In genomic region chr5:134540747-134541733, GRCh38 we compare ENCODE assay signal across 9 cellular contexts. TPM values are rescaled to one million over a fixed set of nuclear protein-coding genes. Genes with fewer than 3 reads are reported as not detected.
DNase-seq lines count a peak whose midpoint lies in the region; ATAC-seq and TF ChIP-seq lines count a peak whose summit lies in the region.
"Had no signal": no experiment of that assay in that cellular context is flagged by ENCODE, and none has a peak within 500 bp of the region (broad histone marks: within the 10 kb centered on the region; RNA-seq: fewer than 3 reads in every experiment).

No MANE protein-coding gene starts in this region.

- H3K36me3 ChIP-seq in mammary epithelial cell (ENCODE audit: insufficient read depth, low read length): peaks cover 16% of the 10 kb centered on the region

- no peak overlapping the region for H3K27ac ChIP-seq in mammary epithelial cell (ENCODE audit: insufficient read depth, low read depth, low read length)

- intact Hi-C loops in mammary epithelial cell (cut with micrococcal nuclease): no loop called here

- CTCF ChIA-PET in mammary epithelial cell (lab: Charles Lee; ENCODE audit: low non-redundant PET): no interaction called here

- no peak for TF ChIP-seq CTCF in mammary epithelial cell (conservative IDR thresholded peaks at IDR 0.05 in 1 of 2, IDR thresholded peaks at IDR 0.05 in 1 of 2; ENCODE audit: extremely low read depth in 1 of 2, insufficient read depth in 1 of 2, low read depth in 1 of 2, low read length in 2 of 2)

- BruUV-seq in mammary epithelial cell (replicated peaks; lab: Mats Ljungman, UMichigan): no TSS peak

- H3K36me3 Mint-ChIP-seq in activated naive CD8-positive, alpha-beta T cell treated with anti-CD3 and anti-CD28 coated beads, Interleukin-2, amount 10 ng/mL, durations not matched to agents 7 days and 5 days: peaks cover 20% of the 10 kb centered on the region

- no peak overlapping the region for H3K4me3 ChIP-seq in mammary epithelial cell (replicated peaks in 1 of 3; ENCODE audit: insufficient read depth in 1 of 3, low read depth in 2 of 3, low read length in 3 of 3)

- no peak overlapping the region for H3K4me3 Mint-ChIP-seq in activated naive CD8-positive, alpha-beta T cell treated with anti-CD3 and anti-CD28 coated beads, Interleukin-2, amount 10 ng/mL, durations not matched to agents 7 days and 5 days
- H3K4me3 Mint-ChIP-seq: dendritic cell treated with granulocyte-macrophage colony-stimulating factor and Interleukin-4, amounts not matched to agents 40 ng/mL and 50 ng/mL, for 4 days had no signal

- peaks cover 47% of the 10 kb centered on the region for H3K4me1 Mint-ChIP-seq in activated naive CD8-positive, alpha-beta T cell treated with anti-CD3 and anti-CD28 coated beads, Interleukin-2, amount 10 ng/mL, durations not matched to agents 7 days and 5 days

- H3K27me3 ChIP-seq in mammary epithelial cell (ENCODE audit: insufficient read depth, low read length): no peaks in the 10 kb centered on the region

- no peak overlapping the region for H3K9ac ChIP-seq in mammary epithelial cell (ENCODE audit: insufficient read depth, low read length)

- in situ Hi-C loops in mammary epithelial cell (cut with MboI; ENCODE audit: low sequenced_read_pairs in 2 of 2) (no loop called here), ACHN (cut with HindIII; ENCODE audit: low pct_ligation_motif_present, low pct_unique_long_range_greater_than_20kb, low sequenced_read_pairs) (no loop called here)

- dilution Hi-C loops in mammary epithelial cell (cut with HindIII; ENCODE audit: low sequenced_read_pairs): no loop called here

- H3K4me1 ChIP-seq in mammary epithelial cell (ENCODE audit: insufficient read depth, low read length): peaks cover 3% of the 10 kb centered on the region

- H3K9me3 ChIP-seq in mammary epithelial cell (replicated peaks; ENCODE audit: insufficient read depth, low read length): no peaks in the 10 kb centered on the region

- no peak overlapping the region for H3K4me2 ChIP-seq in mammary epithelial cell (ENCODE audit: insufficient read depth, low read depth, low read length)

- H3K27me3 Mint-ChIP-seq in activated naive CD8-positive, alpha-beta T cell treated with anti-CD3 and anti-CD28 coated beads, Interleukin-2, amount 10 ng/mL, durations not matched to agents 7 days and 5 days: no peaks in the 10 kb centered on the region
- H3K27me3 Mint-ChIP-seq: dendritic cell treated with granulocyte-macrophage colony-stimulating factor and Interleukin-4, amounts not matched to agents 40 ng/mL and 50 ng/mL, for 4 days had no signal

- no peak overlapping the region for H2AFZ ChIP-seq in mammary epithelial cell (ENCODE audit: low read depth, low read length)

- H3K27ac Mint-ChIP-seq in activated naive CD8-positive, alpha-beta T cell treated with anti-CD3 and anti-CD28 coated beads, Interleukin-2, amount 10 ng/mL, durations not matched to agents 7 days and 5 days: peak overlapping the region; percentile 48
- H3K27ac Mint-ChIP-seq: dendritic cell treated with granulocyte-macrophage colony-stimulating factor and Interleukin-4, amounts not matched to agents 40 ng/mL and 50 ng/mL, for 4 days had no signal

- POLR2A ChIA-PET in activated naive CD8-positive, alpha-beta T cell treated with anti-CD3 and anti-CD28 coated beads, Interleukin-2, amount 10 ng/mL, durations not matched to agents 7 days and 5 days (lab: Charles Lee): interaction anchor here (0.7 to 2.1 kb wide), 5 partner anchors 10 to 315 kb away, joined by 3 to 12 read pairs (median 3); partner anchors contain the start of gene PPP2CA

- no peaks in the 10 kb centered on the region for H3K9me3 Mint-ChIP-seq in activated naive CD8-positive, alpha-beta T cell treated with anti-CD3 and anti-CD28 coated beads, Interleukin-2, amount 10 ng/mL, durations not matched to agents 7 days and 5 days
- H3K9me3 Mint-ChIP-seq: dendritic cell treated with granulocyte-macrophage colony-stimulating factor and Interleukin-4, amounts not matched to agents 40 ng/mL and 50 ng/mL, for 4 days had no signal

- DNase-seq in DMS79 (lab: John Stamatoyannopoulos, UW) (peak; percentile 60), MV-4-11 (lab: John Stamatoyannopoulos, UW) (no peak), mammary epithelial cell (no peak), NCI-H2081 (lab: John Stamatoyannopoulos, UW) (no peak), ACHN (no peak)
- no peak for DNase-seq in activated naive CD8-positive, alpha-beta T cell treated with anti-CD3 and anti-CD28 coated beads, Interleukin-2, amount 10 ng/mL, durations not matched to agents 7 days and 5 days

- no peaks in the 10 kb centered on the region for H4K20me1 ChIP-seq in mammary epithelial cell (ENCODE audit: insufficient read depth, low read length)

- ATAC-seq in GM18909 (IDR thresholded peaks at IDR 0.05; ENCODE audit: poor library complexity, unreplicated experiment) (peak; percentile 20), HG03196 (IDR thresholded peaks at IDR 0.05; ENCODE audit: unreplicated experiment) (peak; percentile 22)
- no peak for ATAC-seq in activated naive CD8-positive, alpha-beta T cell treated with anti-CD3 and anti-CD28 coated beads, Interleukin-2, amount 10 ng/mL, durations not matched to agents 7 days and 5 days (ENCODE audit: low read depth)

- H3K79me2 ChIP-seq in mammary epithelial cell (ENCODE audit: insufficient read depth, low read length): peaks cover 6% of the 10 kb centered on the region

- WGBS in mammary epithelial cell (ENCODE audit: low coverage, missing lambda C conversion rate): 94% methylated on average over 15 of the region's 15 CpGs

RNA-seq across cellular contexts. Expression of gene JADE2, which starts 15.6 kb away (rescaled TPM):
- total RNA-seq in activated naive CD8-positive, alpha-beta T cell treated with anti-CD3 and anti-CD28 coated beads, Interleukin-2, amount 10 ng/mL, durations not matched to agents 7 days and 5 days: 100 to 1,000 TPM; 142 to 161 TPM
- total RNA-seq in mammary epithelial cell: 10 to 100 TPM; 41.2 to 49.6 TPM
- polyA plus RNA-seq in mammary epithelial cell: 23.5 TPM
- 50.6 TPM for polyA minus RNA-seq in mammary epithelial cell
